In the genomic region with DNA sequence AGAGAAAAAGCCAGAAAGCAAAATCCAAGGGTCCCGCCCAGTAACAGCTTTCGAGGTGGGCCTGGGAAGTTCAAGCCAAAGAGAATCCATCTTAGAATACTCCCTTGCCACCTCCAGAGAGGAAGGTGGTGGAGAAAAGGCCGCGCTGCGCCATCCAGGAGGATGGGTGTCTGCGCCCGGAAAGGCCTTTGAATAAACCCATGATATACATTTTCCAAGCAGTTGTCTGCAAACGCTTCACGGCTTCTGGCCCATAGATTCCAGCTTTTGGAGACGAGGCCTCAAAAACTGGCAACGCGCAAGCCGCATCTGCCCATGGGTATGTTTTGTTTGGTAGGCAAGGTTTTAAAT, we compare ENCODE assay signal across 16 cellular contexts. TPM values are rescaled to one million over a fixed set of nuclear protein-coding genes. Genes with fewer than 3 reads are reported as not detected.
A peak's percentile ranks its signal among the peaks of the same experiment; 100 is the strongest.
DNase-seq lines count a peak whose midpoint lies in the region; ATAC-seq and TF ChIP-seq lines count a peak whose summit lies in the region.
"Had no signal": no experiment of that assay in that cellular context is flagged by ENCODE, and none has a peak within 500 bp of the region (broad histone marks: within the 10 kb centered on the region; RNA-seq: fewer than 3 reads in every experiment).

No MANE protein-coding gene starts in this region.

- no peaks in the 10 kb centered on the region for H3K9me3 Mint-ChIP-seq in activated CD8-positive, alpha-beta T cell treated with anti-CD3 and anti-CD28 coated beads for 36 hours
- no peaks in the 10 kb centered on the region for H3K9me3 Mint-ChIP-seq in activated CD8-positive, alpha-beta T cell treated with anti-CD3 and anti-CD28 coated beads, Interleukin-2, amount 10 ng/mL, durations not matched to agents 7 days and 5 days (ENCODE audit: insufficient read depth)
- H3K9me3 Mint-ChIP-seq in activated naive CD8-positive, alpha-beta T cell (ENCODE audit: low read depth) = no peaks in the 10 kb centered on the region
- no peaks in the 10 kb centered on the region for H3K9me3 Mint-ChIP-seq in activated naive CD8-positive, alpha-beta T cell treated with anti-CD3 and anti-CD28 coated beads, Interleukin-2, amount 50 U/mL, for 24 hours
- H3K9me3 Mint-ChIP-seq: CD4-positive, alpha-beta T cell had no signal

- no peak overlapping the region for H2AFZ ChIP-seq in mesenchymal stem cell (ENCODE audit: low read depth, low read length)
- H2AFZ ChIP-seq: GM23248 had no signal

- H3K4me1 Mint-ChIP-seq in activated CD8-positive, alpha-beta T cell treated with anti-CD3 and anti-CD28 coated beads for 36 hours (ENCODE audit: low read depth) = peaks cover 82% of the 10 kb centered on the region
- peaks cover 57% of the 10 kb centered on the region for H3K4me1 Mint-ChIP-seq in activated CD8-positive, alpha-beta T cell treated with anti-CD3 and anti-CD28 coated beads, Interleukin-2, amount 10 ng/mL, durations not matched to agents 7 days and 5 days (ENCODE audit: low read depth)
- H3K4me1 Mint-ChIP-seq in activated naive CD8-positive, alpha-beta T cell (ENCODE audit: low read depth) = peaks cover 77% of the 10 kb centered on the region
- H3K4me1 Mint-ChIP-seq in activated naive CD8-positive, alpha-beta T cell treated with anti-CD3 and anti-CD28 coated beads, Interleukin-2, amount 50 U/mL, for 24 hours = peaks cover 92% of the 10 kb centered on the region

- no peak overlapping the region for H3K9ac ChIP-seq in mesenchymal stem cell (ENCODE audit: low read length)
- H3K9ac ChIP-seq: GM23248 had no signal

- H3K4me3 ChIP-seq in mesenchymal stem cell (ENCODE audit: insufficient read depth in 1 of 2, low read depth in 1 of 2, low read length in 2 of 2) = no peak overlapping the region
- H3K4me3 ChIP-seq: A549, GM23248, HAP-1 had no signal

- H3K4me1 ChIP-seq in mesenchymal stem cell (ENCODE audit: control insufficient read depth, insufficient read depth, low read depth, low read length) = peaks cover 4% of the 10 kb centered on the region
- H3K4me1 ChIP-seq: Caco-2, HAP-1 had no signal

- H3K27me3 ChIP-seq in mesenchymal stem cell (ENCODE audit: control insufficient read depth in 1 of 2, insufficient read depth in 1 of 2, low read length in 2 of 2) = no peaks in the 10 kb centered on the region

- no peaks in the 10 kb centered on the region for H3K27me3 Mint-ChIP-seq in activated CD8-positive, alpha-beta T cell treated with anti-CD3 and anti-CD28 coated beads for 36 hours
- H3K27me3 Mint-ChIP-seq in activated CD8-positive, alpha-beta T cell treated with anti-CD3 and anti-CD28 coated beads, Interleukin-2, amount 10 ng/mL, durations not matched to agents 7 days and 5 days (ENCODE audit: low read depth) = no peaks in the 10 kb centered on the region
- no peaks in the 10 kb centered on the region for H3K27me3 Mint-ChIP-seq in activated naive CD8-positive, alpha-beta T cell
- no peaks in the 10 kb centered on the region for H3K27me3 Mint-ChIP-seq in activated naive CD8-positive, alpha-beta T cell treated with anti-CD3 and anti-CD28 coated beads, Interleukin-2, amount 50 U/mL, for 24 hours
- H3K27me3 Mint-ChIP-seq: CD4-positive, alpha-beta T cell had no signal

- POLR2A ChIA-PET in activated CD8-positive, alpha-beta T cell treated with anti-CD3 and anti-CD28 coated beads for 36 hours (lab: Charles Lee) = interaction anchor here (0.8 to 5.0 kb wide), 4 partner anchors 8 to 14 kb away, joined by 3 to 28 read pairs (median 4); no protein-coding TSS in a partner anchor
- POLR2A ChIA-PET in activated CD8-positive, alpha-beta T cell treated with anti-CD3 and anti-CD28 coated beads, Interleukin-2, amount 10 ng/mL, durations not matched to agents 7 days and 5 days (lab: Charles Lee) = interaction anchor here (1.4 to 1.7 kb wide), 2 partner anchors 10 to 22 kb away, joined by 3 to 5 read pairs; no protein-coding TSS in a partner anchor

- H3K4me3 Mint-ChIP-seq in activated CD8-positive, alpha-beta T cell treated with anti-CD3 and anti-CD28 coated beads for 36 hours = no peak overlapping the region
- H3K4me3 Mint-ChIP-seq in activated CD8-positive, alpha-beta T cell treated with anti-CD3 and anti-CD28 coated beads, Interleukin-2, amount 10 ng/mL, durations not matched to agents 7 days and 5 days = no peak overlapping the region
- no peak overlapping the region for H3K4me3 Mint-ChIP-seq in activated naive CD8-positive, alpha-beta T cell
- H3K4me3 Mint-ChIP-seq in activated naive CD8-positive, alpha-beta T cell treated with anti-CD3 and anti-CD28 coated beads, Interleukin-2, amount 50 U/mL, for 24 hours = no peak overlapping the region
- H3K4me3 Mint-ChIP-seq: CD4-positive, alpha-beta T cell had no signal

- peaks cover 4% of the 10 kb centered on the region for H3K79me1 ChIP-seq in mesenchymal stem cell (replicated peaks; ENCODE audit: low read length, poor library complexity, severe bottlenecking)

- H2AK5ac ChIP-seq in mesenchymal stem cell (ENCODE audit: low read length, severe bottlenecking) = no peak overlapping the region

- no peak overlapping the region for H3K4me2 ChIP-seq in mesenchymal stem cell (ENCODE audit: low read length, poor library complexity, severe bottlenecking)
- H3K4me2 ChIP-seq: A549 had no signal

- H3K23ac ChIP-seq in mesenchymal stem cell (ENCODE audit: low read length in 2 of 2) = no peak overlapping the region

- H3K36me3 Mint-ChIP-seq in activated CD8-positive, alpha-beta T cell treated with anti-CD3 and anti-CD28 coated beads for 36 hours (ENCODE audit: low read depth) = peaks cover 76% of the 10 kb centered on the region
- H3K36me3 Mint-ChIP-seq in activated CD8-positive, alpha-beta T cell treated with anti-CD3 and anti-CD28 coated beads, Interleukin-2, amount 10 ng/mL, durations not matched to agents 7 days and 5 days (ENCODE audit: low read depth) = peaks cover 77% of the 10 kb centered on the region
- peaks cover 13% of the 10 kb centered on the region for H3K36me3 Mint-ChIP-seq in activated naive CD8-positive, alpha-beta T cell
- H3K36me3 Mint-ChIP-seq in activated naive CD8-positive, alpha-beta T cell treated with anti-CD3 and anti-CD28 coated beads, Interleukin-2, amount 50 U/mL, for 24 hours (ENCODE audit: low read depth) = peaks cover 61% of the 10 kb centered on the region

- peak overlapping the region; percentile 14 for H3K27ac Mint-ChIP-seq in activated CD8-positive, alpha-beta T cell treated with anti-CD3 and anti-CD28 coated beads for 36 hours
- H3K27ac Mint-ChIP-seq in activated CD8-positive, alpha-beta T cell treated with anti-CD3 and anti-CD28 coated beads, Interleukin-2, amount 10 ng/mL, durations not matched to agents 7 days and 5 days = no peak overlapping the region
- H3K27ac Mint-ChIP-seq in activated naive CD8-positive, alpha-beta T cell = peak overlapping the region; percentile 87
- H3K27ac Mint-ChIP-seq in activated naive CD8-positive, alpha-beta T cell treated with anti-CD3 and anti-CD28 coated beads, Interleukin-2, amount 50 U/mL, for 24 hours = no peak overlapping the region

- no peak for TF ChIP-seq CTCF in activated CD8-positive, alpha-beta T cell treated with anti-CD3 and anti-CD28 coated beads for 36 hours (IDR thresholded peaks at IDR 0.05)
- no peak for TF ChIP-seq CTCF in GM13977 (IDR thresholded peaks at IDR 0.05; ENCODE audit: extremely low read depth, insufficient read depth, missing control alignments)

- no peak overlapping the region for H2BK15ac ChIP-seq in mesenchymal stem cell (ENCODE audit: low read depth, poor library complexity, severe bottlenecking)

- 92% methylated on average over 13 of the region's 13 CpGs for WGBS in mesenchymal stem cell

- CTCF ChIA-PET in activated CD8-positive, alpha-beta T cell treated with anti-CD3 and anti-CD28 coated beads for 36 hours (lab: Charles Lee) = interaction anchor here (0.6 to 4.9 kb wide), 4 partner anchors 8 to 21 kb away, joined by 3 to 18 read pairs (median 4); no protein-coding TSS in a partner anchor
- CTCF ChIA-PET in activated CD8-positive, alpha-beta T cell treated with anti-CD3 and anti-CD28 coated beads, Interleukin-2, amount 10 ng/mL, durations not matched to agents 7 days and 5 days (lab: Charles Lee) = interaction anchor here (4.2 kb wide), 1 partner anchor 18 kb away, joined by 28 read pairs; the partner anchor contains the start of gene RGS10

- ATAC-seq in activated CD8-positive, alpha-beta T cell treated with anti-CD3 and anti-CD28 coated beads for 36 hours = no peak
- no peak for ATAC-seq in activated CD8-positive, alpha-beta T cell treated with anti-CD3 and anti-CD28 coated beads, Interleukin-2, amount 10 ng/mL, durations not matched to agents 7 days and 5 days
- ATAC-seq in activated naive CD8-positive, alpha-beta T cell treated with anti-CD3 and anti-CD28 coated beads, Interleukin-2, amount 50 U/mL, for 24 hours = no peak
- no peak for ATAC-seq in HG02623 (IDR thresholded peaks at IDR 0.05; ENCODE audit: unreplicated experiment)
- ATAC-seq: A549 had no signal

- no peak overlapping the region for H4K91ac ChIP-seq in mesenchymal stem cell (ENCODE audit: low read length)

- no peak overlapping the region for H3K27ac ChIP-seq in mesenchymal stem cell (ENCODE audit: low read length, poor library complexity, severe bottlenecking)
- H3K27ac ChIP-seq: 22Rv1, A549, C4-2B, GM23248, HL-60 had no signal

- H3K9me3 ChIP-seq in mesenchymal stem cell (ENCODE audit: control insufficient read depth, low read length) = no peaks in the 10 kb centered on the region
- H3K9me3 ChIP-seq: A549, Caco-2, HAP-1 had no signal

- peak overlapping the region; percentile 58 for H2BK120ac ChIP-seq in mesenchymal stem cell (ENCODE audit: low read depth, low read length)

- no peak overlapping the region for H2BK5ac ChIP-seq in mesenchymal stem cell (ENCODE audit: low read depth, low read length, poor library complexity, severe bottlenecking)

- no peak for DNase-seq in activated CD8-positive, alpha-beta T cell treated with anti-CD3 and anti-CD28 coated beads for 36 hours
- no peak for DNase-seq in activated CD8-positive, alpha-beta T cell treated with anti-CD3 and anti-CD28 coated beads, Interleukin-2, amount 10 ng/mL, durations not matched to agents 7 days and 5 days
- no peak for DNase-seq in activated naive CD8-positive, alpha-beta T cell treated with anti-CD3 and anti-CD28 coated beads, Interleukin-2, amount 50 U/mL, for 24 hours
- DNase-seq in mesenchymal stem cell (no peak), GM13977 (ENCODE audit: low spot score) (no peak)
- DNase-seq: AML-193; Caco-2; CD4-positive, alpha-beta T cell; GM23248 had no signal

- intact Hi-C loops in activated CD8-positive, alpha-beta T cell treated with anti-CD3 and anti-CD28 coated beads for 36 hours (cut with micrococcal nuclease) = no loop called here

- in situ Hi-C loops in GM13977 (cut with MboI; ENCODE audit: low pct_unique_long_range_greater_than_20kb, low sequenced_read_pairs, unreplicated experiment) = no loop called here

- H4K8ac ChIP-seq in mesenchymal stem cell (ENCODE audit: low read length) = no peak overlapping the region

- H3K4ac ChIP-seq in mesenchymal stem cell (ENCODE audit: low read depth in 1 of 2, low read length in 2 of 2) = no peak overlapping the region

- peak overlapping the region in 1 of 2 experiments; percentile 4 for H3K18ac ChIP-seq in mesenchymal stem cell (ENCODE audit: low read depth in 1 of 2, low read length in 2 of 2)

- peaks cover 11 to 22% of the 10 kb centered on the region in 2 experiments for H3K36me3 ChIP-seq in mesenchymal stem cell (ENCODE audit: control insufficient read depth in 1 of 2, insufficient read depth in 2 of 2, low read depth in 1 of 2, low read length in 2 of 2)

- no peak overlapping the region for H3K14ac ChIP-seq in mesenchymal stem cell (ENCODE audit: low read length in 2 of 2)

- no peak overlapping the region for H2BK12ac ChIP-seq in mesenchymal stem cell (ENCODE audit: low read length in 2 of 2)

RNA-seq across cellular contexts. Expression of gene RGS10, which starts 17.8 kb away (rescaled TPM):
- 100 to 1,000 TPM; 207 to 220 TPM for total RNA-seq in activated CD8-positive, alpha-beta T cell treated with anti-CD3 and anti-CD28 coated beads for 36 hours
- 100 to 1,000 TPM; 166 TPM for total RNA-seq in activated CD8-positive, alpha-beta T cell treated with anti-CD3 and anti-CD28 coated beads, Interleukin-2, amount 10 ng/mL, durations not matched to agents 7 days and 5 days
- 310 TPM for polyA plus RNA-seq in mesenchymal stem cell (2013, experiment 1 of 2)
- polyA plus RNA-seq in mesenchymal stem cell (2013, experiment 2 of 2) = 307 TPM

Comparison
In these comparisons a context has a peak if more than half of its experiments do, and no peak if none do; other contexts are left out.
1. H3K27ac Mint-ChIP-seq: peak in activated CD8-positive, alpha-beta T cell treated with anti-CD3 and anti-CD28 coated beads for 36 hours (single experiment) and activated naive CD8-positive, alpha-beta T cell (single experiment); none in activated CD8-positive, alpha-beta T cell treated with anti-CD3 and anti-CD28 coated beads, Interleukin-2, amount 10 ng/mL, durations not matched to agents 7 days and 5 days (single experiment) and activated naive CD8-positive, alpha-beta T cell treated with anti-CD3 and anti-CD28 coated beads, Interleukin-2, amount 50 U/mL, for 24 hours (single experiment).